8 cellular contexts compared by ENCODE assay signal in the genomic region with DNA sequence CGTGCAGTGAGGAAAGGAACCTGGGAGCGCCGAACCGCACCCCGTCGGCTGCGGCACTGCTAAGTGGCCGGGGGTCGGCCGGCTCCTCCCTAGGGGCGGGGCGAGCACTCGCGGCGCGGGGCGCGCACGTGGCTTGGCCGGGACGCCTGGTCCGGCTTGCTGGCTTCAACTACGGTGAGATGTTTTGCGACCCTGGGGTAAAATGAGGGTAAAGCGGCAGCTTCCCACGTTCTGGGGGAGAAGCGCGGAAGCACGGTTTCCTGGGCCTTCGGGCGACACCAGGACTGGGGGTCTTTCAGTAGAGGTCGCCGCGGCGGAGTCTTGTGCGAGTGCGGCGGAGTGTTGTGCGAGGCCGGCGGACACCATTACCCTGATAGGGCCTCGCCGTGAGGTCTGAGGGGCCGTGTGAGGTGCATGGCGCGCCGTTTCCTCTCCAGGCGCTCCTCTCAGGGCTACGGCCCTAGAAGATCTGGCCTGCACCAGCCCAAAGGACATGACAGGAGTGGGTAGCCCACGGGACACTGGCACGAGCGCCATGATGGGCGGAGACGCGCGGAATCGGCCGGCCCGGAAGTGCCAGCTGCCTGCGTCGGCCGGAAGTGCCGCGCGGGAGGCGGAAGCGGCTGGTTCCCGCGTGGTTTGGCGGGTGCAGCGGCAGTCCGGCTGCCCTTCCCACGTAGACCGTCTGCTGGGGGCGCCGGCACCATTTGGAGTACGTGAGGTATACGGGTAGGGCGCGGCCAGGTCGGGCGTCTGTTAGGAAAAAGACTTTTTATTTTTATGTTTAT.
DNase-seq lines count a peak whose midpoint lies in the region; ATAC-seq and TF ChIP-seq lines count a peak whose summit lies in the region.

A gene with protein sequence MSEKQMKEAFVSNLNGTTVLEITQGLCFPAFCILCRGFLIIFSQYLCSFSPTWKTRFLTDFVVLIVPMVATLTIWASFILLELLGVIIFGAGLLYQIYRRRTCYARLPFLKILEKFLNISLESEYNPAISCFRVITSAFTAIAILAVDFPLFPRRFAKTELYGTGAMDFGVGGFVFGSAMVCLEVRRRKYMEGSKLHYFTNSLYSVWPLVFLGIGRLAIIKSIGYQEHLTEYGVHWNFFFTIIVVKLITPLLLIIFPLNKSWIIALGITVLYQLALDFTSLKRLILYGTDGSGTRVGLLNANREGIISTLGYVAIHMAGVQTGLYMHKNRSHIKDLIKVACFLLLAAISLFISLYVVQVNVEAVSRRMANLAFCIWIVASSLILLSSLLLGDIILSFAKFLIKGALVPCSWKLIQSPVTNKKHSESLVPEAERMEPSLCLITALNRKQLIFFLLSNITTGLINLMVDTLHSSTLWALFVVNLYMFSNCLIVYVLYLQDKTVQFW (plus strand): TSS at position 107 of the 788 bp plus-strand sequence. CDS start 2,115 bp downstream, outside the sequence.

- DNase-seq in AG08395 (ENCODE audit: low spot score) = peak; percentile 94
- peak; percentile 93 for DNase-seq in NCI-H345 (lab: John Stamatoyannopoulos, UW)
- peak; percentile 73 to 79 (median 77) for DNase-seq in activated CD4-positive, CD25-positive, alpha-beta regulatory T cell (lab: John Stamatoyannopoulos, UW)
- DNase-seq in cardiac fibroblast (ENCODE audit: low read depth in 2 of 2) = peak; percentile 88 to 92
- peak; percentile 97 for DNase-seq in islet precursor cell
- peak; percentile 88 for DNase-seq in stimulated activated CD4-positive, alpha-beta T cell treated with anti-CD3 and anti-CD28 coated beads, Interleukin-12 subunit alpha, Interleukin-12 subunit beta, amount 100 ng/mL, for 4 hours

- TF ChIP-seq CTCF in cardiac fibroblast (IDR thresholded peaks at IDR 0.05; ENCODE audit: low read depth, low read length) = no peak

- ATAC-seq in HG03175 (IDR thresholded peaks at IDR 0.05; ENCODE audit: unreplicated experiment) = peak; percentile 80

- peak within 1 kb of the TSS; percentile 83 to 95 for H3K4me3 ChIP-seq in cardiac fibroblast (replicated peaks in 1 of 2; ENCODE audit: low read depth in 2 of 2, low read length in 2 of 2)

- in situ Hi-C loops in GM18951 (cut with MboI; ENCODE audit: low sequenced_read_pairs, unreplicated experiment) = no loop called here

- peak; percentile 92 for TF ChIP-seq POLR2A in GM18951 (IDR thresholded peaks at IDR 0.05; ENCODE audit: extremely low read depth, insufficient read depth, insufficient read length)

Comparison
In these comparisons a context has a peak if more than half of its experiments do, and no peak if none do; other contexts are left out.
1. Peak in every context shown above with its lines: DNase-seq, ATAC-seq and H3K4me3 ChIP-seq.